ENCODE assay signal across 21 cellular contexts in genomic region chr2:137929504-137929886, GRCh38. TPM values are rescaled to one million over a fixed set of nuclear protein-coding genes. Genes with fewer than 3 reads are reported as not detected.
A peak's percentile ranks its signal among the peaks of the same experiment; 100 is the strongest.
DNase-seq lines count a peak whose midpoint lies in the region; ATAC-seq and TF ChIP-seq lines count a peak whose summit lies in the region.
"Had no signal": no experiment of that assay in that cellular context is flagged by ENCODE, and none has a peak within 500 bp of the region (broad histone marks: within the 10 kb centered on the region; RNA-seq: fewer than 3 reads in every experiment).

No MANE protein-coding gene starts in this region.

- H3K4me2 ChIP-seq in GM23248 (ENCODE audit: unreplicated experiment) (peak overlapping the region; percentile 5), trophoblast cell (ENCODE audit: low read length) (no peak overlapping the region)

- peak overlapping the region; percentile 80 for H4K8ac ChIP-seq in trophoblast cell (ENCODE audit: low read depth, low read length)

- H3K9me3 ChIP-seq in GM23248 (ENCODE audit: low read depth), result no peaks in the 10 kb centered on the region
- no peaks in the 10 kb centered on the region for H3K9me3 ChIP-seq in adipocyte (ENCODE audit: control insufficient read depth, low read length)
- H3K9me3 ChIP-seq in trophoblast cell (ENCODE audit: insufficient read depth, low read depth, low read length), result no peaks in the 10 kb centered on the region
- H3K9me3 ChIP-seq in gastrocnemius medialis, result no peaks in the 10 kb centered on the region
- H3K9me3 ChIP-seq: BE2C, mucosa of descending colon, thoracic aorta had no signal

- H4K91ac ChIP-seq in trophoblast cell (ENCODE audit: low read depth, low read length), result peak overlapping the region; percentile 91

- no peak overlapping the region for H3K18ac ChIP-seq in trophoblast cell (ENCODE audit: low read length)

- peak overlapping the region; percentile 74 for H3K23ac ChIP-seq in trophoblast cell (ENCODE audit: low read length)

- H3K36me3 ChIP-seq in GM23248 (ENCODE audit: low read depth), result no peaks in the 10 kb centered on the region
- H3K36me3 ChIP-seq in adipocyte (ENCODE audit: control insufficient read depth, insufficient read depth, low read length, severe bottlenecking), result no peaks in the 10 kb centered on the region
- no peaks in the 10 kb centered on the region for H3K36me3 ChIP-seq in trophoblast cell (ENCODE audit: control insufficient read depth in 1 of 2, insufficient read depth in 2 of 2, low read length in 2 of 2)
- H3K36me3 ChIP-seq in gastrocnemius medialis, result no peaks in the 10 kb centered on the region
- H3K36me3 ChIP-seq: BE2C, thoracic aorta had no signal

- no peaks in the 10 kb centered on the region for H3K79me2 ChIP-seq in GM23248 (ENCODE audit: insufficient read depth)
- peaks cover 7% of the 10 kb centered on the region for H3K79me2 ChIP-seq in trophoblast cell (ENCODE audit: control insufficient read depth, insufficient read depth, low read length, poor library complexity)

- H4K20me1 ChIP-seq in GM23248 (ENCODE audit: insufficient read depth), result no peaks in the 10 kb centered on the region

- no peaks in the 10 kb centered on the region for H3K9me2 ChIP-seq in GM23248 (ENCODE audit: insufficient read depth)

- H2BK120ac ChIP-seq in trophoblast cell (ENCODE audit: insufficient read depth, low read length, poor library complexity), result peak overlapping the region; percentile 95

- intact Hi-C loops in gastrocnemius medialis (cut with DNase I; ENCODE audit: low total_unique reads), result no loop called here

- peak overlapping the region; percentile 67 for H2BK12ac ChIP-seq in trophoblast cell (ENCODE audit: low read length)

- peak overlapping the region; percentile 92 for H2AK5ac ChIP-seq in trophoblast cell (ENCODE audit: low read length)

- H3K27me3 ChIP-seq in GM23248 (replicated peaks; ENCODE audit: insufficient read depth) (peaks cover 31% of the 10 kb centered on the region), adipocyte (replicated peaks; ENCODE audit: control insufficient read depth, insufficient read depth, low read length) (no peaks in the 10 kb centered on the region), trophoblast cell (ENCODE audit: insufficient read depth, low read length) (no peaks in the 10 kb centered on the region), gastrocnemius medialis (no peaks in the 10 kb centered on the region)
- H3K27me3 ChIP-seq: BE2C, foreskin keratinocyte had no signal

- no peak overlapping the region for H3K4me3 ChIP-seq in GM23248
- H3K4me3 ChIP-seq in adipocyte (ENCODE audit: low read length), result no peak overlapping the region
- no peak overlapping the region for H3K4me3 ChIP-seq in trophoblast cell (ENCODE audit: low read depth, low read length)
- H3K4me3 ChIP-seq in gastrocnemius medialis, result no peak overlapping the region
- H3K4me3 ChIP-seq: mucosa of descending colon, thoracic aorta had no signal

- ATAC-seq in HG02588 (IDR thresholded peaks at IDR 0.05; ENCODE audit: unreplicated experiment), result no peak
- no peak for ATAC-seq in gastrocnemius medialis
- ATAC-seq: activated naive CD4-positive, alpha-beta T cell treated with anti-CD3 and anti-CD28 coated beads, Interleukin-2, amount 50 U/mL, for 72 hours; activated T-cell treated with anti-CD3 and anti-CD28 coated beads, Interleukin-2, amount 50 U/mL, for 4 hours; left lobe of liver; WTC11 had no signal

- peak overlapping the region; percentile 100 for H2BK5ac ChIP-seq in trophoblast cell (ENCODE audit: low read depth, low read length, poor library complexity)

- H3K27ac ChIP-seq in GM23248 (no peak overlapping the region), trophoblast cell (ENCODE audit: low read depth, low read length) (peak overlapping the region; percentile 99), gastrocnemius medialis (no peak overlapping the region)
- H3K27ac ChIP-seq: epithelial cell of prostate, foreskin keratinocyte, thoracic aorta had no signal

- 74 to 79% methylated on average over 2 of the region's 2 CpGs for WGBS in GM23248 (ENCODE audit: low coverage in 1 of 2, low lambda C conversion rate in 2 of 2, missing lambda C conversion rate in 2 of 2), 2 experiments
- WGBS in trophoblast cell (ENCODE audit: extremely low coverage, insufficient coverage, insufficient read length), result no CpG with 5 or more reads among the region's 2 CpGs

- in situ Hi-C loops in GM23248 (cut with MboI) (loop anchor here (25.0 kb wide), 1 partner anchor 433 kb away; no protein-coding TSS in a partner anchor), gastrocnemius medialis (cut with MboI; ENCODE audit: low sequenced_read_pairs in 4 of 4) (no loop called here)

- peak overlapping the region; percentile 81 for H3K4ac ChIP-seq in trophoblast cell (ENCODE audit: low read depth, low read length)

- H3K79me1 ChIP-seq in trophoblast cell (ENCODE audit: low read length), result peaks cover 32% of the 10 kb centered on the region

- H3F3A ChIP-seq in GM23248 (ENCODE audit: insufficient read depth), result 0 out of 2 replicates have a peak, but pooled peaks cover 11% of the 10 kb centered on the region

- DNase-seq in GM23248 (peak; percentile 4), NCI-H146 treated with DMSO at 0.1 percent for 48 hours (lab: John Stamatoyannopoulos, UW; ENCODE audit: unreplicated experiment) (peak; percentile 19), adipocyte (ENCODE audit: low read depth) (no peak), trophoblast cell (no peak), NCI-H510A (lab: John Stamatoyannopoulos, UW) (no peak), gastrocnemius medialis (no peak)
- DNase-seq: activated CD4-positive, alpha-beta memory T cell treated with anti-CD3 and anti-CD28 coated beads, Interleukin-2, amount 10 ng/mL, durations not matched to agents 7 days and 5 days; activated T-cell treated with anti-CD3 and anti-CD28 coated beads, Interleukin-2, amount 50 U/mL, for 4 hours; BE2C; cortex of kidney; mucosa of descending colon; SHP77 treated with DMSO at 0.1 percent for 48 hours; T-helper 2 cell had no signal

- peak overlapping the region; percentile 90 for H3K14ac ChIP-seq in trophoblast cell (ENCODE audit: low read length)

- H3K9ac ChIP-seq in GM23248, result no peak overlapping the region
- H3K9ac ChIP-seq in adipocyte (ENCODE audit: low read length), result peak overlapping the region; percentile 18
- no peak overlapping the region for H3K9ac ChIP-seq in trophoblast cell (ENCODE audit: low read length)

- TF ChIP-seq CTCF in gastrocnemius medialis (IDR thresholded peaks at IDR 0.05 in 4 of 5, conservative IDR thresholded peaks at IDR 0.05 in 1 of 5), result no peak

- H3K4me1 ChIP-seq in GM23248 (ENCODE audit: insufficient read depth) (peaks cover 18% of the 10 kb centered on the region), adipocyte (ENCODE audit: control insufficient read depth, insufficient read depth, low read length) (peaks cover 23% of the 10 kb centered on the region), trophoblast cell (ENCODE audit: control insufficient read depth in 1 of 2, insufficient read depth in 2 of 2, low read length in 2 of 2) (peaks cover 8% of the 10 kb centered on the region in 2 experiments), gastrocnemius medialis (no peaks in the 10 kb centered on the region)
- H3K4me1 ChIP-seq: BE2C had no signal

- H4K12ac ChIP-seq in trophoblast cell (ENCODE audit: low read depth, low read length), result peak overlapping the region; percentile 52

- no peak for TF ChIP-seq POLR2A in gastrocnemius medialis (IDR thresholded peaks at IDR 0.05)

- no peak overlapping the region for H2AFZ ChIP-seq in GM23248
- no peak overlapping the region for H2AFZ ChIP-seq in trophoblast cell (ENCODE audit: insufficient read depth, low read length, poor library complexity)

RNA-seq across cellular contexts. Expression of gene HNMT, which starts 34.8 kb away (rescaled TPM):
- total RNA-seq in GM23248 (2014; rRNA removed; shearing (Covaris generic)), result 2.7 and 7.3 TPM in 2 replicates
- 5.8 and 6.8 TPM in 2 replicates for polyA plus RNA-seq in GM23248 (2016; fragmentation: Nextera tagmentation; extraction: Ambion mirVana)
- polyA plus RNA-seq in trophoblast cell (2013), result 43.2 and 52.0 TPM in 2 replicates
- total RNA-seq in gastrocnemius medialis, result 10 to 100 TPM in 1 of 4 donors, 1 to 10 TPM in 3; 7.6 to 21.5 (median 8.8) TPM
- total RNA-seq: activated CD4-positive, alpha-beta memory T cell treated with anti-CD3 and anti-CD28 coated beads, Interleukin-2, amount 10 ng/mL, durations not matched to agents 7 days and 5 days; activated naive CD4-positive, alpha-beta T cell treated with anti-CD3 and anti-CD28 coated beads, Interleukin-2, amount 50 U/mL, for 72 hours; activated T-cell treated with anti-CD3 and anti-CD28 coated beads, Interleukin-2, amount 50 U/mL, for 4 hours had no signal
- polyA plus RNA-seq: IgD-negative memory B cell had no signal

Comparison
In these comparisons a context has a peak if more than half of its experiments do, and no peak if none do; other contexts are left out.
1. DNase-seq: peak in GM23248 (single experiment) and NCI-H146 treated with DMSO at 0.1 percent for 48 hours (single experiment); none in adipocyte (single experiment), trophoblast cell (0 of 2), NCI-H510A (single experiment) and gastrocnemius medialis (0 of 2).